Comparison of ENCODE assay signal across 9 cellular contexts in the genomic region with DNA sequence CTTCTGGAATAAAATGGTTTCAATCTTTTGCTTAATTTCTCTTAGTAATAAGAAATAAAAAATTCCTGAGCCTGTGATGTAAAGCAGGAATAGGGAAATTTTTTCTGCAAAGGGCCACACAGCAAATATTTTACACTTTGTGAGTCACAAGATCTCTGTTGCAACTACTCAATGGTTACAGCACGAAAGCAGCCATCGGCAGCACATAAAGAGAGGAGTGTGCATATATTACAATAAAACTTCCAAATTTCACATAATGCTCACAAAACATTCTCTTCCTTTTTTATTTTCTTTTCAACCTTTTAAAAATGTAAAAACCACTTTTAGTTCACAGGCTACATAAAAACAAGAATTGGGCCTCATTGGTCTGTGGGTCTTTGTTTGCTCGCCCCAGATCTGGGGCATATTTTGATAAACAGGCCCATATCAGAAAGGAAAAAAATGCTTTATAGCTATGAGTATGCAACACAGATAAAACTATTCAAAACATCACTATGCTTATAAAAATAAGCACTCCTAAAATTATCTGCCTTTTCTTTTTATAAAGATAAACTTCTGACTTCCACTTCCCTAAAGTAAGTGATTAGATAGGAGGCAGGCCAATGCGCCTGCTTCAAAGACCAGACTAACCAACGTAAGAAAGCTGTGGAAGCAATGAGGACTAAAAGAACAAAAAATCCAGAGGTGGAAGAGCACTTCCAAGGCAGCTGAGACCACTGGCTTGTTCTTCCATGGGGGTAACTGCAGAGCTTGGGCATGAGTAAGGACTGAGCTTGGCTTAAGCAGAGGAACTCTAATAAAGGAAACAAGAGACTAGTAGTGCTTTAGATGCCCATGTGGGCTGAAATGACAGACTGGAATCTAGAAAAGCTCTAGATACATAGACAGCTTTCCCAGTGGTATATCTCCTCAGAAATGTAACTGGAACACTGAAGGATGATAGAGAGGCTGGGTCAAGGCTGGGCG. TPM values are rescaled to one million over a fixed set of nuclear protein-coding genes. Genes with fewer than 3 reads are reported as not detected.
DNase-seq lines count a peak whose midpoint lies in the region; ATAC-seq lines count a peak whose summit lies in the region.
"Had no signal": no experiment of that assay in that cellular context is flagged by ENCODE, and none has a peak within 500 bp of the region (broad histone marks: within the 10 kb centered on the region; RNA-seq: fewer than 3 reads in every experiment).

No MANE protein-coding gene starts in this region.

- peak overlapping the region; percentile 62 for H3K4me3 Mint-ChIP-seq in memory B cell
- no peak overlapping the region for H3K4me3 Mint-ChIP-seq in activated T-helper 2 cell treated with anti-CD3 and anti-CD28 coated beads, Interferon-gamma antibody, Interleukin-2, Interleukin-4, amounts not matched to agents 10 μg/mL and 5 μg/mL and 100 μg/mL, durations not matched to agents 14 hours and 24 hours and 36 hours (ENCODE audit: low read depth)

- H3K27ac Mint-ChIP-seq in memory B cell = peak overlapping the region; percentile 86
- no peak overlapping the region for H3K27ac Mint-ChIP-seq in activated T-helper 2 cell treated with anti-CD3 and anti-CD28 coated beads, Interferon-gamma antibody, Interleukin-2, Interleukin-4, amounts not matched to agents 10 μg/mL and 5 μg/mL and 100 μg/mL, durations not matched to agents 14 hours and 24 hours and 36 hours

- peaks cover 35% of the 10 kb centered on the region for H3K4me1 Mint-ChIP-seq in memory B cell
- peaks cover 34% of the 10 kb centered on the region for H3K4me1 Mint-ChIP-seq in activated T-helper 2 cell treated with anti-CD3 and anti-CD28 coated beads, Interferon-gamma antibody, Interleukin-2, Interleukin-4, amounts not matched to agents 10 μg/mL and 5 μg/mL and 100 μg/mL, durations not matched to agents 14 hours and 24 hours and 36 hours (ENCODE audit: low read depth)

- H3K9me3 Mint-ChIP-seq in memory B cell = peaks cover 3% of the 10 kb centered on the region
- H3K9me3 Mint-ChIP-seq in activated T-helper 2 cell treated with anti-CD3 and anti-CD28 coated beads, Interferon-gamma antibody, Interleukin-2, Interleukin-4, amounts not matched to agents 10 μg/mL and 5 μg/mL and 100 μg/mL, durations not matched to agents 14 hours and 24 hours and 36 hours = peaks cover 7% of the 10 kb centered on the region

- H3K36me3 Mint-ChIP-seq in memory B cell = peaks cover 4% of the 10 kb centered on the region
- H3K36me3 Mint-ChIP-seq in activated T-helper 2 cell treated with anti-CD3 and anti-CD28 coated beads, Interferon-gamma antibody, Interleukin-2, Interleukin-4, amounts not matched to agents 10 μg/mL and 5 μg/mL and 100 μg/mL, durations not matched to agents 14 hours and 24 hours and 36 hours (ENCODE audit: low read depth) = peaks cover 20% of the 10 kb centered on the region

- intact Hi-C loops in activated T-helper 2 cell treated with anti-CD3 and anti-CD28 coated beads, Interferon-gamma antibody, Interleukin-2, Interleukin-4, amounts not matched to agents 10 μg/mL and 5 μg/mL and 100 μg/mL, durations not matched to agents 14 hours and 24 hours and 36 hours (cut with micrococcal nuclease) = no loop called here

- peak; percentile 63 for DNase-seq in CD1c-positive myeloid dendritic cell (ENCODE audit: extremely low spot score)
- peak; percentile 82 for DNase-seq in amniotic epithelial cell (ENCODE audit: low read depth)
- no peak for DNase-seq in memory B cell (ENCODE audit: low spot score in 2 of 2)
- no peak for DNase-seq in central memory CD4-positive, alpha-beta T cell
- DNase-seq in activated T-helper 2 cell treated with anti-CD3 and anti-CD28 coated beads, Interferon-gamma antibody, Interleukin-2, Interleukin-4, amounts not matched to agents 10 μg/mL and 5 μg/mL and 100 μg/mL, durations not matched to agents 14 hours and 24 hours and 36 hours (ENCODE audit: low spot score) = no peak
- no peak for DNase-seq in activated effector memory CD4-positive, alpha-beta T cell treated with anti-CD3 and anti-CD28 coated beads, Interleukin-2, amount 50 U/mL, for 16 hours
- DNase-seq: NCI-H1930 had no signal

- ATAC-seq in HG03354 (IDR thresholded peaks at IDR 0.05; ENCODE audit: poor library complexity, severe bottlenecking, unreplicated experiment) (peak; percentile 41), memory B cell (ENCODE audit: low read depth) (peak; percentile 44), HG03378 (IDR thresholded peaks at IDR 0.05; ENCODE audit: unreplicated experiment) (no peak)

- no peaks in the 10 kb centered on the region for H3K27me3 Mint-ChIP-seq in memory B cell
- H3K27me3 Mint-ChIP-seq in activated T-helper 2 cell treated with anti-CD3 and anti-CD28 coated beads, Interferon-gamma antibody, Interleukin-2, Interleukin-4, amounts not matched to agents 10 μg/mL and 5 μg/mL and 100 μg/mL, durations not matched to agents 14 hours and 24 hours and 36 hours (ENCODE audit: low read depth) = no peaks in the 10 kb centered on the region

RNA-seq across cellular contexts. Expression of a gene that starts 26.4 kb away (rescaled TPM):
- 74.3 and 93.8 TPM in 2 replicates for total RNA-seq in activated T-helper 2 cell treated with anti-CD3 and anti-CD28 coated beads, Interferon-gamma antibody, Interleukin-2, Interleukin-4, amounts not matched to agents 10 μg/mL and 5 μg/mL and 100 μg/mL, durations not matched to agents 14 hours and 24 hours and 36 hours

Comparison
In these comparisons a context has a peak if more than half of its experiments do, and no peak if none do; other contexts are left out.
1. DNase-seq: peak in CD1c-positive myeloid dendritic cell (single experiment) and amniotic epithelial cell (single experiment); none in memory B cell (0 of 2), central memory CD4-positive, alpha-beta T cell (single experiment), activated T-helper 2 cell treated with anti-CD3 and anti-CD28 coated beads, Interferon-gamma antibody, Interleukin-2, Interleukin-4, amounts not matched to agents 10 μg/mL and 5 μg/mL and 100 μg/mL, durations not matched to agents 14 hours and 24 hours and 36 hours (single experiment) and activated effector memory CD4-positive, alpha-beta T cell treated with anti-CD3 and anti-CD28 coated beads, Interleukin-2, amount 50 U/mL, for 16 hours (single experiment).